8 cellular contexts compared by ENCODE assay signal in the genomic region with DNA sequence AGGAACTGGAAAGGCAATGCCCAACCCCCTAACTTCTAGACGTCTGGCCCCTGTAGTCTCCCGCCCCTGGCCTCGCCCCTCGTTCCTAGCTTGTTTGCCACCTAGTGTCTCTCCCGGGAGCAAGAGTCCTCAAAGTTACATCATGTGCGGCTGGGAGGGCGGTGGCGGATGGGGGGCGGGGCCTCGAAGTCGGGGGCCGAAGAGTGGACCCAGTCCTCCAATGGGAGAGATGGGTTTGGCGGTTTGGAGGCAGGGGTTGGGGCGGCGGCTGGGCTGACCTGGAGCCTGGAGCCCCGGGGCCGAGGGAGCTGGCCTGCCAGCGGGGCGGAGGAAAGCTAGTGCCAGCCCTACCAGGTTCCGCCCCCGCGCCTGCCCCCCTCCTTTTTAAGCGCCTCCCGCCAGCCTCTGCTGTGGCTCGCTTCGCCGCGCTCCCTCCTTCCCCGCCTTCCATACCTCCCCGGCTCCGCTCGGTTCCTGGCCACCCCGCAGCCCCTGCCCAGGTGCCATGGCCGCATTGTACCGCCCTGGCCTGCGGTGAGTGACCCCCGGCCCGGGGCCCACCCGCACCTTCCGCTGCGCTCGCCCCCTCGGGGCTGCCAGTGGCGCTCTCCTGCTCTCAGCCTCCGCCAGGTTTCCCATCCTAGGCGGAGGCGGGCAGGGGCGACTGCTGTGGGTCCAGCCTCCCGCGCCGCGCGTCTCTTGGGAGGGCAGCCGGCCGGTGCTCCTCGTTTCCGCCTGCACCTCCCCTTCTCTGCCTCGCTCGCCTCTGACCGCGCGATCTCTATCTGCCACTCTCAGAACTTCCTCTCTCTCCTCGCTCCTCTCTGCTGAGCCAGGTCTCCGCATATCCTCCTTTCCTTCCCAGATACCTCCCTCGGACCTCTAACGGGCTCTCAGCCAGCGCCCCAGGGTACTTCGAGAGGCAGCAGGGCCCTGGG. TPM values are rescaled to one million over a fixed set of nuclear protein-coding genes. Genes with fewer than 3 reads are reported as not detected.
DNase-seq lines count a peak whose midpoint lies in the region; TF ChIP-seq lines count a peak whose summit lies in the region.

A gene (plus strand): TSS at position 411 of the 938 bp plus-strand sequence. CDS start 95 bp downstream, at position 506.

- peak within 1 kb of the TSS; percentile 94 for H3K23ac ChIP-seq in neuronal stem cell (ENCODE audit: low read depth, low read length, poor library complexity)

- H4K20me1 ChIP-seq in Loucy (ENCODE audit: insufficient read depth, low read length, poor library complexity, severe bottlenecking) = no peaks in the 10 kb centered on the region

- H2AK5ac ChIP-seq in neuronal stem cell (ENCODE audit: low read depth, low read length) = peak within 1 kb of the TSS; percentile 64

- no peak within 1 kb of the TSS for H3K4ac ChIP-seq in neuronal stem cell (ENCODE audit: low read length)

- H3K4me1 ChIP-seq in Loucy (ENCODE audit: insufficient read depth, low read length, poor library complexity, severe bottlenecking) (peaks cover 26% of the 10 kb centered on the region), neuronal stem cell (ENCODE audit: control insufficient read depth in 2 of 2, insufficient read depth in 1 of 2, low read depth in 1 of 2, low read length in 2 of 2) (peaks cover 14% of the 10 kb centered on the region in 2 donors)

- peak within 1 kb of the TSS; percentile 66 for H2BK5ac ChIP-seq in neuronal stem cell (ENCODE audit: low read length)

- H3K9ac ChIP-seq in Loucy (ENCODE audit: low read depth, low read length, poor library complexity, severe bottlenecking) = peak within 1 kb of the TSS; percentile 99
- H3K9ac ChIP-seq in neuronal stem cell (ENCODE audit: low read depth, low read length, poor library complexity) = peak within 1 kb of the TSS; percentile 91

- H4K8ac ChIP-seq in neuronal stem cell (ENCODE audit: low read depth, low read length) = peak within 1 kb of the TSS; percentile 29

- DNase-seq in DMS79 (lab: John Stamatoyannopoulos, UW) = peak; percentile 97
- peak; percentile 35 for DNase-seq in GOT3 (lab: John Stamatoyannopoulos, UW)
- peak; percentile 76 for DNase-seq in SIG-M5 (lab: John Stamatoyannopoulos, UW)
- DNase-seq in activated gamma-delta T cell treated with Interleukin-2 at 50 U/mL for 16 hours = peak; percentile 69
- peak; percentile 75 for DNase-seq in foreskin melanocyte
- peak; percentile 81 for DNase-seq in neuronal stem cell (ENCODE audit: low spot score)
- peak in 47 of 49 donors; percentile 28 to 94 (median 63) for DNase-seq in substantia nigra (lab: John Stamatoyannopoulos, UW)

- H3K36me3 ChIP-seq in Loucy (ENCODE audit: insufficient read depth, low read length) = no peaks in the 10 kb centered on the region; the same call in 1 of the 2 replicates
- peaks cover 11 to 12% of the 10 kb centered on the region in 2 donors for H3K36me3 ChIP-seq in neuronal stem cell (replicated peaks in 1 of 2; ENCODE audit: control insufficient read depth in 2 of 2, insufficient read depth in 2 of 2, low read length in 2 of 2)

- peak within 1 kb of the TSS; percentile 95 for H3K18ac ChIP-seq in neuronal stem cell (ENCODE audit: low read length)

- no peaks in the 10 kb centered on the region for H3K9me2 ChIP-seq in Loucy (replicated peaks; ENCODE audit: low read depth, low read length)

- H3K27me3 ChIP-seq in Loucy (ENCODE audit: insufficient read depth, low read length, poor library complexity, severe bottlenecking) = no peaks in the 10 kb centered on the region
- no peaks in the 10 kb centered on the region for H3K27me3 ChIP-seq in neuronal stem cell (ENCODE audit: control insufficient read depth in 3 of 3, insufficient read depth in 3 of 3, low read depth in 1 of 3, low read length in 3 of 3)

- H3K79me2 ChIP-seq in Loucy (ENCODE audit: insufficient read depth, low read length) = peaks cover 33% of the 10 kb centered on the region

- peak within 1 kb of the TSS; percentile 81 for H2BK120ac ChIP-seq in neuronal stem cell (ENCODE audit: low read depth, low read length)

- no peaks in the 10 kb centered on the region for H3K9me3 ChIP-seq in Loucy (ENCODE audit: insufficient read depth, low read depth, low read length)
- no peaks in the 10 kb centered on the region for H3K9me3 ChIP-seq in neuronal stem cell (replicated peaks in 1 of 2; ENCODE audit: control insufficient read depth in 2 of 2, insufficient read depth in 1 of 2, low read depth in 1 of 2, low read length in 2 of 2)

- peak within 1 kb of the TSS; percentile 93 for H3K4me3 ChIP-seq in Loucy (ENCODE audit: low read length, poor library complexity, severe bottlenecking)
- H3K4me3 ChIP-seq in neuronal stem cell (ENCODE audit: low read length in 2 of 2) = peak within 1 kb of the TSS; percentile 73 to 92

- H3F3A ChIP-seq in Loucy (ENCODE audit: low read depth) = no peaks in the 10 kb centered on the region; the same call in 1 of the 2 replicates

- no CpG with 5 or more reads among the region's 68 CpGs for WGBS in neuronal stem cell (ENCODE audit: extremely low coverage in 2 of 2, insufficient read length in 2 of 2, insufficient replicate concordance in 1 of 2), 2 donors

- H3K79me1 ChIP-seq in neuronal stem cell (ENCODE audit: low read depth, low read length) = no peaks in the 10 kb centered on the region

- H3K27ac ChIP-seq in neuronal stem cell (replicated peaks; ENCODE audit: low read length) = peak within 1 kb of the TSS; percentile 65
- H3K27ac ChIP-seq in substantia nigra (ENCODE audit: low read depth, low read length, poor library complexity, severe bottlenecking) = peak within 1 kb of the TSS; percentile 86

- no peak within 1 kb of the TSS for H4K91ac ChIP-seq in neuronal stem cell (ENCODE audit: low read depth, low read length, poor library complexity)

- peak within 1 kb of the TSS; percentile 79 for H2BK15ac ChIP-seq in neuronal stem cell (ENCODE audit: low read length)

- H3K4me2 ChIP-seq in Loucy (ENCODE audit: low read depth, low read length, poor library complexity, severe bottlenecking) (peak within 1 kb of the TSS; percentile 90), neuronal stem cell (ENCODE audit: insufficient read depth, low read length, poor library complexity, severe bottlenecking) (peak within 1 kb of the TSS; percentile 83)

- no peak for TF ChIP-seq CTCF in Loucy (conservative IDR thresholded peaks at IDR 0.05; ENCODE audit: low read length)

- H2AFZ ChIP-seq in Loucy (ENCODE audit: low read length) (peak within 1 kb of the TSS; percentile 65), neuronal stem cell (ENCODE audit: low read length) (peak within 1 kb of the TSS; percentile 97)

- H2BK12ac ChIP-seq in neuronal stem cell (ENCODE audit: low read length) = no peak within 1 kb of the TSS

- peak within 1 kb of the TSS; percentile 64 for H3K14ac ChIP-seq in neuronal stem cell (ENCODE audit: low read length)

RNA-seq across cellular contexts. Expression of the gene that starts here (rescaled TPM):
- 15.2 TPM for polyA plus RNA-seq in neuronal stem cell (2013, experiment 1 of 2)
- polyA plus RNA-seq in neuronal stem cell (2013, experiment 2 of 2) = 15.1 TPM

Comparison
In these comparisons a context has a peak if more than half of its experiments do, and no peak if none do; other contexts are left out.
1. Peak in every context shown above with its lines: DNase-seq, H3K4me3 ChIP-seq and H3K27ac ChIP-seq.
2. DNase-seq: peak in every context shown above with its lines; median percentile 97 in DMS79; 81 in neuronal stem cell; 76 in SIG-M5; 75 in foreskin melanocyte; 69 in activated gamma-delta T cell treated with Interleukin-2 at 50 U/mL for 16 hours; 63 in substantia nigra; 35 in GOT3.